Comparison of ENCODE assay signal across 34 cellular contexts in genomic region chr3:185040425-185040824, GRCh38.
"Had no signal": no experiment of that assay in that cellular context is flagged by ENCODE, and none has a peak within 500 bp of the region (broad histone marks: within the 10 kb centered on the region; RNA-seq: fewer than 3 reads in every experiment).

No MANE protein-coding gene starts in this region.

- H3K36me3 ChIP-seq: adrenal gland, brain microvascular endothelial cell, breast epithelium had no signal

- H3K9me3 ChIP-seq: adrenal gland, body of pancreas had no signal

- H3K27ac ChIP-seq: adrenal gland, body of pancreas, brain microvascular endothelial cell, breast epithelium, VCaP had no signal

- H3K27me3 ChIP-seq: adrenal gland, body of pancreas, brain microvascular endothelial cell, breast epithelium had no signal

- ATAC-seq: activated CD8-positive, alpha-beta T cell treated with anti-CD3 and anti-CD28 coated beads for 36 hours; activated naive CD4-positive, alpha-beta T cell treated with anti-CD3 and anti-CD28 coated beads, Interleukin-2, amount 50 U/mL, for 72 hours; activated T-cell treated with anti-CD3 and anti-CD28 coated beads, Interleukin-2, amount 50 U/mL, for 4 hours; activated T-cell treated with anti-CD3 and anti-CD28 coated beads, Interleukin-2, amount 50 U/mL, for 72 hours; activated T-helper 17 cell treated with anti-CD3 and anti-CD28 coated beads, Interleukin-2, amount 50 U/mL, for 72 hours; body of pancreas had no signal

- H3K4me1 ChIP-seq: body of pancreas, breast epithelium had no signal

- H3K4me3 ChIP-seq: adrenal gland, body of pancreas, breast epithelium had no signal

- DNase-seq: activated B cell treated with CpG ODN at 0.5 μM for 24 hours; activated CD4-positive, alpha-beta memory T cell treated with anti-CD3 and anti-CD28 coated beads for 36 hours; activated CD4-positive, alpha-beta T cell treated with anti-CD3 and anti-CD28 coated beads for 4 hours; activated CD4-positive, alpha-beta T cell treated with anti-CD3 and anti-CD28 coated beads, Interleukin-2, amount 10 ng/mL, durations not matched to agents 24 days and 14 days; activated CD4-positive, alpha-beta T cell treated with anti-CD3 and anti-CD28 coated beads, Interleukin-2, amount 50 U/mL, for 1 hour; activated CD4-positive, alpha-beta T cell treated with anti-CD3 and anti-CD28 coated beads, Interleukin-2, amount 50 U/mL, for 4 hours; activated CD4-positive, CD25-positive, alpha-beta regulatory T cell treated with anti-CD3 and anti-CD28 coated beads, Interleukin-2, amount 50 U/mL, for 72 hours; activated CD8-positive, alpha-beta memory T cell treated with anti-CD3 and anti-CD28 coated beads, Interleukin-2, amount 50 U/mL, for 4 hours; activated CD8-positive, alpha-beta T cell treated with anti-CD3 and anti-CD28 coated beads for 36 hours; activated effector memory CD4-positive, alpha-beta T cell treated with anti-CD3 and anti-CD28 coated beads, Interleukin-2, amount 50 U/mL, for 16 hours; activated gamma-delta T cell treated with Interleukin-2 at 50 U/mL for 16 hours; activated naive CD4-positive, alpha-beta T cell; activated naive CD4-positive, alpha-beta T cell treated with anti-CD3 and anti-CD28 coated beads for 36 hours; activated naive CD4-positive, alpha-beta T cell treated with anti-CD3 and anti-CD28 coated beads, Interleukin-2, amount 50 U/mL, for 16 hours; activated naive CD8-positive, alpha-beta T cell treated with anti-CD3 and anti-CD28 coated beads for 36 hours; activated T-cell treated with anti-CD3 and anti-CD28 coated beads for 4 hours; activated T-cell treated with anti-CD3 and anti-CD28 coated beads, Interleukin-2, amount 50 U/mL, for 1 hour; activated T-cell treated with anti-CD3 and anti-CD28 coated beads, Interleukin-2, amount 50 U/mL, for 4 hours; activated T-cell treated with anti-CD3 and anti-CD28 coated beads, Interleukin-2, amount 50 U/mL, for 72 hours; adrenal gland; amniotic stem cell; aorta; body of pancreas; brain microvascular endothelial cell; central memory CD4-positive, alpha-beta T cell; T-helper 1 cell; T-helper 2 cell; T-helper 9 cell had no signal

- FAIRE-seq: astrocyte, TTC549 had no signal
